1 cellular context compared by ENCODE assay signal in the genomic region with DNA sequence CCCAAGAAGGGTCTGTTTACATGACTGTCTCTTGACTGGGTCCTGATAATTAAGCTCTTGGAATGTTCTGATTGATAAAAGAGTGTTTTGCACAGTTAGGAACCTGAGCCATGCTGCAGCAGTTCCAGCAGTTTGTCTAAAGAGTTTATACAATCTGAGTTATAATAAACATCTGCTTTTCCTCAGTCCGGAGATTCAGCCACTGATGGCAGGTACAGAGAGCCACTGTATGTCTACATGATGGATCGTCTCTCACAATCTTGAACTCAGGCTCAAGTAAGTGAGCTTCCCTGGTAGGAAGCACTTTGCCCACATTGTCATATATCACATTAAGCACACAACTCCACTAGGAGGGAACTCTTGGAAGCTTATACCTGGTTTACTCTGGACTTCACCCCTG.
TF ChIP-seq lines count a peak whose summit lies in the region.

No MANE protein-coding gene starts in this region.

TF ChIP-seq in IMR-90, 13 proteins besides CTCF, POLR2A, EP300 and RAD21:
- TF ChIP-seq, protein P1, sequence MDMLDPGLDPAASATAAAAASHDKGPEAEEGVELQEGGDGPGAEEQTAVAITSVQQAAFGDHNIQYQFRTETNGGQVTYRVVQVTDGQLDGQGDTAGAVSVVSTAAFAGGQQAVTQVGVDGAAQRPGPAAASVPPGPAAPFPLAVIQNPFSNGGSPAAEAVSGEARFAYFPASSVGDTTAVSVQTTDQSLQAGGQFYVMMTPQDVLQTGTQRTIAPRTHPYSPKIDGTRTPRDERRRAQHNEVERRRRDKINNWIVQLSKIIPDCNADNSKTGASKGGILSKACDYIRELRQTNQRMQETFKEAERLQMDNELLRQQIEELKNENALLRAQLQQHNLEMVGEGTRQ (IDR thresholded peaks at IDR 0.05; ENCODE audit: low read depth, low read length), result no peak
- TF ChIP-seq RFX5 (IDR thresholded peaks at IDR 0.05; ENCODE audit: low read depth, low read length), result no peak
- no peak for TF ChIP-seq NFE2L2 (IDR thresholded peaks at IDR 0.05; ENCODE audit: low read depth, low read length)
- TF ChIP-seq SMC3 (IDR thresholded peaks at IDR 0.05; ENCODE audit: low read depth, low read length), result no peak
- TF ChIP-seq CHD1 (IDR thresholded peaks at IDR 0.05; ENCODE audit: low read depth, low read length), result no peak
- TF ChIP-seq RCOR1 (IDR thresholded peaks at IDR 0.05; ENCODE audit: insufficient replicate concordance, low read length), result no peak
- TF ChIP-seq, protein P2, sequence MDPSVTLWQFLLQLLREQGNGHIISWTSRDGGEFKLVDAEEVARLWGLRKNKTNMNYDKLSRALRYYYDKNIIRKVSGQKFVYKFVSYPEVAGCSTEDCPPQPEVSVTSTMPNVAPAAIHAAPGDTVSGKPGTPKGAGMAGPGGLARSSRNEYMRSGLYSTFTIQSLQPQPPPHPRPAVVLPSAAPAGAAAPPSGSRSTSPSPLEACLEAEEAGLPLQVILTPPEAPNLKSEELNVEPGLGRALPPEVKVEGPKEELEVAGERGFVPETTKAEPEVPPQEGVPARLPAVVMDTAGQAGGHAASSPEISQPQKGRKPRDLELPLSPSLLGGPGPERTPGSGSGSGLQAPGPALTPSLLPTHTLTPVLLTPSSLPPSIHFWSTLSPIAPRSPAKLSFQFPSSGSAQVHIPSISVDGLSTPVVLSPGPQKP (IDR thresholded peaks at IDR 0.05; ENCODE audit: borderline replicate concordance, low read depth, low read length), result no peak
- TF ChIP-seq BHLHE40 (IDR thresholded peaks at IDR 0.05; ENCODE audit: low read depth, low read length), result no peak
- no peak for TF ChIP-seq MAZ (IDR thresholded peaks at IDR 0.05; ENCODE audit: borderline replicate concordance, low read depth, low read length)
- no peak for TF ChIP-seq MAFK (IDR thresholded peaks at IDR 0.05; ENCODE audit: low read depth, low read length)
- no peak for TF ChIP-seq MXI1 (IDR thresholded peaks at IDR 0.05; ENCODE audit: borderline replicate concordance, low read depth, low read length)
- no peak for TF ChIP-seq CEBPB (IDR thresholded peaks at IDR 0.05; ENCODE audit: low read depth, low read length)
- no peak for TF ChIP-seq FOS (IDR thresholded peaks at IDR 0.05; ENCODE audit: low read depth, low read length)
